In genomic region chr22:20522828-20523117, GRCh38 we compare ENCODE assay signal across 15 cellular contexts. TPM values are rescaled to one million over a fixed set of nuclear protein-coding genes. Genes with fewer than 3 reads are reported as not detected.
DNase-seq lines count a peak whose midpoint lies in the region; ATAC-seq and TF ChIP-seq lines count a peak whose summit lies in the region.
"Had no signal": no experiment of that assay in that cellular context is flagged by ENCODE, and none has a peak within 500 bp of the region (broad histone marks: within the 10 kb centered on the region; RNA-seq: fewer than 3 reads in every experiment).

No MANE protein-coding gene starts in this region.

- H3K9me3 ChIP-seq in cardiac muscle cell (ENCODE audit: low read depth) (no peaks in the 10 kb centered on the region), transverse colon (no peaks in the 10 kb centered on the region)
- H3K9me3 ChIP-seq: gastrocnemius medialis, prostate gland, upper lobe of left lung had no signal

- no peaks in the 10 kb centered on the region for H3K9me3 Mint-ChIP-seq in activated T-helper 1 cell treated with anti-CD3 and anti-CD28 coated beads, Interleukin-12 subunit alpha, Interleukin-12 subunit beta, Interleukin-2, Interleukin-4 antibody, amounts not matched to agents 30 ng/mL and 10 ng/mL and 1 ng/mL, durations not matched to agents 14 hours and 24 hours and 36 hours
- no peaks in the 10 kb centered on the region for H3K9me3 Mint-ChIP-seq in immature natural killer cell

- DNase-seq in cardiac muscle cell (ENCODE audit: low read depth in 1 of 2, low spot score in 1 of 2) (no peak), cardiac septum (ENCODE audit: low spot score) (no peak), immature natural killer cell (no peak), transverse colon (no peak), activated gamma-delta T cell treated with Interleukin-2 at 50 U/mL for 16 hours (no peak), DMS 273 (lab: John Stamatoyannopoulos, UW; ENCODE audit: unreplicated experiment) (no peak)
- no peak for DNase-seq in activated T-helper 1 cell treated with anti-CD3 and anti-CD28 coated beads, Interleukin-12 subunit alpha, Interleukin-12 subunit beta, Interleukin-2, Interleukin-4 antibody, amounts not matched to agents 30 ng/mL and 10 ng/mL and 1 ng/mL, durations not matched to agents 14 hours and 24 hours and 36 hours (ENCODE audit: low spot score)
- DNase-seq: DMS79 treated with DMSO at 0.1 percent for 48 hours, midbrain, NCI-H1417 treated with DMSO at 0.1 percent for 48 hours, NCI-H510A, upper lobe of left lung had no signal

- no peak for TF ChIP-seq POLR2A in transverse colon (IDR thresholded peaks at IDR 0.05)

- peaks cover 32% of the 10 kb centered on the region for H3K4me1 ChIP-seq in cardiac muscle cell (ENCODE audit: low read depth)
- peaks cover 13 to 36% (median 21%) of the 10 kb centered on the region in 4 donors for H3K4me1 ChIP-seq in transverse colon
- H3K4me1 ChIP-seq: prostate gland had no signal

- TF ChIP-seq EP300 in transverse colon (IDR thresholded peaks at IDR 0.05; ENCODE audit: low read depth), result no peak

- H3K27me3 Mint-ChIP-seq in activated T-helper 1 cell treated with anti-CD3 and anti-CD28 coated beads, Interleukin-12 subunit alpha, Interleukin-12 subunit beta, Interleukin-2, Interleukin-4 antibody, amounts not matched to agents 30 ng/mL and 10 ng/mL and 1 ng/mL, durations not matched to agents 14 hours and 24 hours and 36 hours (ENCODE audit: insufficient read depth), result no peaks in the 10 kb centered on the region
- H3K27me3 Mint-ChIP-seq in immature natural killer cell (ENCODE audit: low read depth in 3 of 3), result peaks cover 0 to 2% (median 1%) of the 10 kb centered on the region in 3 donors

- no peak overlapping the region for H3K4me3 ChIP-seq in cardiac muscle cell
- no peak overlapping the region for H3K4me3 ChIP-seq in transverse colon
- H3K4me3 ChIP-seq: gastrocnemius medialis, prostate gland, upper lobe of left lung had no signal

- intact Hi-C loops in cardiac septum (cut with DNase I) (no loop called here), transverse colon (cut with DNase I; ENCODE audit: low total_unique reads) (no loop called here)
- intact Hi-C loops in activated T-helper 1 cell treated with anti-CD3 and anti-CD28 coated beads, Interleukin-12 subunit alpha, Interleukin-12 subunit beta, Interleukin-2, Interleukin-4 antibody, amounts not matched to agents 30 ng/mL and 10 ng/mL and 1 ng/mL, durations not matched to agents 14 hours and 24 hours and 36 hours (cut with micrococcal nuclease), result loop anchor here (2.0 kb wide), 2 partner anchors 14 to 42 kb away; no protein-coding TSS in a partner anchor

- TF ChIP-seq CTCF in cardiac muscle cell (IDR thresholded peaks at IDR 0.05; ENCODE audit: low read depth, low read length), result no peak
- no peak for TF ChIP-seq CTCF in transverse colon (IDR thresholded peaks at IDR 0.05)

- peak overlapping the region; percentile 58 for H3K27ac ChIP-seq in cardiac muscle cell
- H3K27ac ChIP-seq in transverse colon, result no peak overlapping the region
- H3K27ac ChIP-seq: prostate gland had no signal

- H3K36me3 Mint-ChIP-seq in activated T-helper 1 cell treated with anti-CD3 and anti-CD28 coated beads, Interleukin-12 subunit alpha, Interleukin-12 subunit beta, Interleukin-2, Interleukin-4 antibody, amounts not matched to agents 30 ng/mL and 10 ng/mL and 1 ng/mL, durations not matched to agents 14 hours and 24 hours and 36 hours (ENCODE audit: low read depth), result peaks cover 42% of the 10 kb centered on the region
- H3K36me3 Mint-ChIP-seq in immature natural killer cell, result peaks cover 0 to 19% (median 10%) of the 10 kb centered on the region in 3 donors

- in situ Hi-C loops in transverse colon (cut with MboI; ENCODE audit: low pct_ligation_motif_present in 1 of 4, low pct_unique_long_range_greater_than_20kb in 1 of 4, low sequenced_read_pairs in 3 of 4), result no loop called here

- 74 to 90% methylated on average over 2 to 5 of the region's 5 CpGs for WGBS in transverse colon (ENCODE audit: low coverage in 1 of 2), 2 donors

- H3K27me3 ChIP-seq in cardiac muscle cell, result no peaks in the 10 kb centered on the region
- no peaks in the 10 kb centered on the region for H3K27me3 ChIP-seq in transverse colon
- H3K27me3 ChIP-seq: gastrocnemius medialis, upper lobe of left lung had no signal

- H3K27ac Mint-ChIP-seq in activated T-helper 1 cell treated with anti-CD3 and anti-CD28 coated beads, Interleukin-12 subunit alpha, Interleukin-12 subunit beta, Interleukin-2, Interleukin-4 antibody, amounts not matched to agents 30 ng/mL and 10 ng/mL and 1 ng/mL, durations not matched to agents 14 hours and 24 hours and 36 hours, result peak overlapping the region; percentile 64
- peak overlapping the region in 5 of 6 donors; percentile 20 to 87 (median 77) for H3K27ac Mint-ChIP-seq in immature natural killer cell

- no peak for ATAC-seq in HG03108 (IDR thresholded peaks at IDR 0.05; ENCODE audit: unreplicated experiment)

- H3K36me3 ChIP-seq in cardiac muscle cell, result no peaks in the 10 kb centered on the region
- H3K36me3 ChIP-seq in transverse colon, result peaks cover 0 to 7% (median 0%) of the 10 kb centered on the region in 4 donors
- H3K36me3 ChIP-seq: prostate gland had no signal

- no peak overlapping the region for H3K4me3 Mint-ChIP-seq in activated T-helper 1 cell treated with anti-CD3 and anti-CD28 coated beads, Interleukin-12 subunit alpha, Interleukin-12 subunit beta, Interleukin-2, Interleukin-4 antibody, amounts not matched to agents 30 ng/mL and 10 ng/mL and 1 ng/mL, durations not matched to agents 14 hours and 24 hours and 36 hours
- peak overlapping the region in 3 of 5 donors; percentile 11 to 49 (median 31) for H3K4me3 Mint-ChIP-seq in immature natural killer cell

- H3K4me1 Mint-ChIP-seq in activated T-helper 1 cell treated with anti-CD3 and anti-CD28 coated beads, Interleukin-12 subunit alpha, Interleukin-12 subunit beta, Interleukin-2, Interleukin-4 antibody, amounts not matched to agents 30 ng/mL and 10 ng/mL and 1 ng/mL, durations not matched to agents 14 hours and 24 hours and 36 hours (ENCODE audit: low read depth), result peaks cover 57% of the 10 kb centered on the region
- peaks cover 74 to 78% of the 10 kb centered on the region in 2 donors for H3K4me1 Mint-ChIP-seq in immature natural killer cell

RNA-seq across cellular contexts. Expression of gene MED15, which starts 15.4 kb away (rescaled TPM):
- total RNA-seq in cardiac muscle cell, result 41.9 and 45.1 TPM in 2 replicates
- 45.3 and 59.5 TPM in 2 replicates for polyA plus RNA-seq in cardiac muscle cell
- total RNA-seq in cardiac septum, result 43.9 TPM
- 103 and 110 TPM in 2 replicates for total RNA-seq in activated T-helper 1 cell treated with anti-CD3 and anti-CD28 coated beads, Interleukin-12 subunit alpha, Interleukin-12 subunit beta, Interleukin-2, Interleukin-4 antibody, amounts not matched to agents 30 ng/mL and 10 ng/mL and 1 ng/mL, durations not matched to agents 14 hours and 24 hours and 36 hours
- 10 to 100 TPM; 12.1 to 91.3 (median 23.0) TPM for polyA plus RNA-seq in immature natural killer cell
- 100 to 1,000 TPM in 2 of 4 donors, 10 to 100 TPM in 2; 70.3 to 211 (median 116) TPM for total RNA-seq in transverse colon

RNA-seq across cellular contexts. Expression of gene KLHL22, which starts 27.2 kb away (rescaled TPM):
- total RNA-seq in cardiac muscle cell (53.3 and 55.0 TPM in 2 replicates), cardiac septum (16.8 TPM), transverse colon (10 to 100 TPM; 12.7 to 75.9 (median 16.9) TPM)
- polyA plus RNA-seq in cardiac muscle cell (31.9 and 33.8 TPM in 2 replicates), immature natural killer cell (10 to 100 TPM; 12.8 to 26.3 (median 26.1) TPM)
- total RNA-seq in activated T-helper 1 cell treated with anti-CD3 and anti-CD28 coated beads, Interleukin-12 subunit alpha, Interleukin-12 subunit beta, Interleukin-2, Interleukin-4 antibody, amounts not matched to agents 30 ng/mL and 10 ng/mL and 1 ng/mL, durations not matched to agents 14 hours and 24 hours and 36 hours, result 18.8 and 21.9 TPM in 2 replicates
